Comparison of ENCODE assay signal across 9 cellular contexts in genomic region chr20:39849664-39850063, GRCh38.
DNase-seq lines count a peak whose midpoint lies in the region; ATAC-seq and TF ChIP-seq lines count a peak whose summit lies in the region.
"Had no signal": no experiment of that assay in that cellular context is flagged by ENCODE, and none has a peak within 500 bp of the region (broad histone marks: within the 10 kb centered on the region; RNA-seq: fewer than 3 reads in every experiment).

No MANE protein-coding gene starts in this region.

- H3K27me3 ChIP-seq in lung (ENCODE audit: control insufficient read depth, insufficient read depth), result no peaks in the 10 kb centered on the region
- no peaks in the 10 kb centered on the region for H3K27me3 ChIP-seq in tibial nerve

- H3K4me1 ChIP-seq in lung (ENCODE audit: control insufficient read depth in 2 of 2, insufficient read depth in 2 of 2, low read length in 2 of 2) (peaks cover 0 to 7% of the 10 kb centered on the region in 2 donors), tibial nerve (peaks cover 0 to 30% (median 17%) of the 10 kb centered on the region in 4 donors)

- intact Hi-C loops in natural killer cell (cut with micrococcal nuclease), result no loop called here

- no peak overlapping the region for H3K27ac Mint-ChIP-seq in natural killer cell

- H3K4me3 ChIP-seq in lung (no peak overlapping the region), tibial nerve (no peak overlapping the region)

- TF ChIP-seq EP300 in tibial nerve (IDR thresholded peaks at IDR 0.05), result no peak

- no peak overlapping the region for H3K27ac ChIP-seq in lung (ENCODE audit: low read depth in 1 of 2, low read length in 1 of 2)
- peak overlapping the region in 2 of 4 donors; percentile 12 to 38 for H3K27ac ChIP-seq in tibial nerve

- TF ChIP-seq CTCF in lung (IDR thresholded peaks at IDR 0.05; ENCODE audit: control extremely low read depth, extremely low read depth), result no peak
- no peak for TF ChIP-seq CTCF in tibial nerve (IDR thresholded peaks at IDR 0.05)
- no peak for TF ChIP-seq CTCF in natural killer cell (IDR thresholded peaks at IDR 0.05)

- H3K9me3 ChIP-seq in lung (ENCODE audit: control insufficient read depth in 2 of 2, insufficient read depth in 1 of 2, low read length in 1 of 2), result peaks cover 0 to 2% of the 10 kb centered on the region in 2 donors
- no peaks in the 10 kb centered on the region for H3K9me3 ChIP-seq in tibial nerve

- no peaks in the 10 kb centered on the region for H3K9me3 Mint-ChIP-seq in natural killer cell

- no peaks in the 10 kb centered on the region for H3K27me3 Mint-ChIP-seq in natural killer cell (ENCODE audit: low read depth in 2 of 2)

- no peaks in the 10 kb centered on the region for H3K4me1 Mint-ChIP-seq in natural killer cell

- no peaks in the 10 kb centered on the region for H3K36me3 Mint-ChIP-seq in natural killer cell

- H3K4me3 Mint-ChIP-seq in natural killer cell, result no peak overlapping the region

- peak; percentile 61 for ATAC-seq in lung (ENCODE audit: insufficient read depth, low FRiP score)
- ATAC-seq in HG03159 (IDR thresholded peaks at IDR 0.05; ENCODE audit: unreplicated experiment), result no peak
- ATAC-seq in GM18868 (IDR thresholded peaks at IDR 0.05; ENCODE audit: unreplicated experiment), result no peak
- no peak for ATAC-seq in natural killer cell

- H3K36me3 ChIP-seq in lung (ENCODE audit: control insufficient read depth in 2 of 2, insufficient read depth in 2 of 2, low read length in 2 of 2), result no peaks in the 10 kb centered on the region
- H3K36me3 ChIP-seq in tibial nerve, result no peaks in the 10 kb centered on the region

- no peak for TF ChIP-seq POLR2A in tibial nerve (IDR thresholded peaks at IDR 0.05)

- 27 to 37% methylated on average over 9 of the region's 9 CpGs for WGBS in lung, 2 donors
- 2 to 17% methylated on average over 8 to 9 of the region's 9 CpGs for WGBS in tibial nerve, 2 donors

- DNase-seq in NCI-H2029 treated with DMSO at 0.1 percent for 48 hours (lab: John Stamatoyannopoulos, UW), result peak; percentile 45
- DNase-seq in dermis blood vessel endothelial cell, result peak; percentile 26
- peak; percentile 57 for DNase-seq in lung (ENCODE audit: low spot score)
- peak; percentile 57 to 61 for DNase-seq in tibial nerve (ENCODE audit: low spot score in 2 of 2)
- no peak for DNase-seq in activated CD8-positive, alpha-beta memory T cell treated with anti-CD3 and anti-CD28 coated beads, Interleukin-2, amount 50 U/mL, for 48 hours
- no peak for DNase-seq in natural killer cell
- DNase-seq: NCI-H2171 treated with DMSO at 0.1 percent for 48 hours had no signal

Comparison
In these comparisons a context has a peak if more than half of its experiments do, and no peak if none do; other contexts are left out.
1. DNase-seq: peak in NCI-H2029 treated with DMSO at 0.1 percent for 48 hours (single experiment), dermis blood vessel endothelial cell (single experiment), lung (single experiment) and tibial nerve (2 of 2); none in activated CD8-positive, alpha-beta memory T cell treated with anti-CD3 and anti-CD28 coated beads, Interleukin-2, amount 50 U/mL, for 48 hours (single experiment) and natural killer cell (single experiment).